In genomic region chr5:127892467-127893207, GRCh38 we compare ENCODE assay signal across 11 cellular contexts.
DNase-seq lines count a peak whose midpoint lies in the region; FAIRE-seq and TF ChIP-seq lines count a peak whose summit lies in the region.
"Had no signal": no experiment of that assay in that cellular context is flagged by ENCODE, and none has a peak within 500 bp of the region (broad histone marks: within the 10 kb centered on the region; RNA-seq: fewer than 3 reads in every experiment).

No MANE protein-coding gene starts in this region.

- no peaks in the 10 kb centered on the region for H3K36me3 ChIP-seq in DOHH2 (ENCODE audit: control insufficient read depth, low read length)
- no peaks in the 10 kb centered on the region for H3K36me3 ChIP-seq in bronchial epithelial cell (ENCODE audit: control insufficient read depth, insufficient read depth, low read length)
- H3K36me3 ChIP-seq in testis (ENCODE audit: low read depth, missing control alignments): no peaks in the 10 kb centered on the region

- WGBS in testis, 2 donors: 41 to 62% methylated on average over 6 of the region's 6 CpGs

- H3K4me3 ChIP-seq in DOHH2 (ENCODE audit: low read length) (peak overlapping the region; percentile 4; the same call in 1 of the 2 replicates), bronchial epithelial cell (ENCODE audit: low read depth, low read length) (no peak overlapping the region), testis (no peak overlapping the region)

- H4K20me1 ChIP-seq in DOHH2 (ENCODE audit: control insufficient read depth, insufficient read depth, low read depth, low read length): no peaks in the 10 kb centered on the region

- no peaks in the 10 kb centered on the region for H3K9me3 Mint-ChIP-seq in nephron
- H3K9me3 Mint-ChIP-seq: activated naive CD8-positive, alpha-beta T cell treated with anti-CD3 and anti-CD28 coated beads, Interleukin-2, amount 10 ng/mL, durations not matched to agents 7 days and 5 days had no signal

- H3K4me3 Mint-ChIP-seq in nephron: no peak overlapping the region
- H3K4me3 Mint-ChIP-seq: activated naive CD8-positive, alpha-beta T cell treated with anti-CD3 and anti-CD28 coated beads, Interleukin-2, amount 10 ng/mL, durations not matched to agents 7 days and 5 days had no signal

- TF ChIP-seq POLR2A in testis (IDR thresholded peaks at IDR 0.05): no peak

- no peak for FAIRE-seq in bronchial epithelial cell (lab: Jason Lieb, UNC)
- FAIRE-seq: kidney had no signal

- H3K4me1 Mint-ChIP-seq in nephron: peaks cover 22% of the 10 kb centered on the region
- H3K4me1 Mint-ChIP-seq: activated naive CD8-positive, alpha-beta T cell treated with anti-CD3 and anti-CD28 coated beads, Interleukin-2, amount 10 ng/mL, durations not matched to agents 7 days and 5 days had no signal

- peak overlapping the region in 2 of 3 experiments; percentile 20 to 21 for H3K27ac Mint-ChIP-seq in nephron
- H3K27ac Mint-ChIP-seq: activated naive CD8-positive, alpha-beta T cell treated with anti-CD3 and anti-CD28 coated beads, Interleukin-2, amount 10 ng/mL, durations not matched to agents 7 days and 5 days had no signal

- H3K27me3 ChIP-seq in DOHH2 (ENCODE audit: control insufficient read depth, low read length) (no peaks in the 10 kb centered on the region), bronchial epithelial cell (ENCODE audit: control insufficient read depth, insufficient read depth, low read length) (no peaks in the 10 kb centered on the region), testis (no peaks in the 10 kb centered on the region)

- H3F3A ChIP-seq in DOHH2 (ENCODE audit: control insufficient read depth, insufficient read depth): no peaks in the 10 kb centered on the region

- H3K79me2 ChIP-seq in DOHH2 (ENCODE audit: control insufficient read depth, low read length): no peaks in the 10 kb centered on the region

- intact Hi-C loops in testis (cut with DNase I; ENCODE audit: low total_unique reads): no loop called here

- TF ChIP-seq CTCF in DOHH2 (IDR thresholded peaks at IDR 0.05; ENCODE audit: low read depth, low read length, poor library complexity, severe bottlenecking) (no peak), bronchial epithelial cell (IDR thresholded peaks at IDR 0.05; ENCODE audit: insufficient read depth, low read length, severe bottlenecking) (no peak), nephron (IDR thresholded peaks at IDR 0.05; ENCODE audit: unreplicated experiment in 3 of 3) (no peak), testis (IDR thresholded peaks at IDR 0.05) (no peak)

- H3K9me2 ChIP-seq in DOHH2 (replicated peaks; ENCODE audit: control insufficient read depth, low read length): no peaks in the 10 kb centered on the region

- peak overlapping the region; percentile 19 for H3K4me2 ChIP-seq in DOHH2 (ENCODE audit: low read length)

- H3K4me1 ChIP-seq in DOHH2 (ENCODE audit: control insufficient read depth, low read length) (peaks cover 24% of the 10 kb centered on the region), testis (no peaks in the 10 kb centered on the region)

- H3K9me3 ChIP-seq in DOHH2 (ENCODE audit: control insufficient read depth, insufficient read depth, low read length) (no peaks in the 10 kb centered on the region), testis (no peaks in the 10 kb centered on the region)

- H3K36me3 Mint-ChIP-seq in nephron (ENCODE audit: low read depth): no peaks in the 10 kb centered on the region
- H3K36me3 Mint-ChIP-seq: activated naive CD8-positive, alpha-beta T cell treated with anti-CD3 and anti-CD28 coated beads, Interleukin-2, amount 10 ng/mL, durations not matched to agents 7 days and 5 days had no signal

- H3K27ac ChIP-seq in DOHH2 (ENCODE audit: low read depth, low read length) (peak overlapping the region; percentile 20; the same call in 1 of the 2 replicates), testis (no peak overlapping the region)

- H3K27me3 Mint-ChIP-seq in nephron (ENCODE audit: low read depth): no peaks in the 10 kb centered on the region
- H3K27me3 Mint-ChIP-seq: activated naive CD8-positive, alpha-beta T cell treated with anti-CD3 and anti-CD28 coated beads, Interleukin-2, amount 10 ng/mL, durations not matched to agents 7 days and 5 days had no signal

- DNase-seq in NCI-H146 treated with DMSO at 0.1 percent for 48 hours (lab: John Stamatoyannopoulos, UW; ENCODE audit: unreplicated experiment): peak; percentile 43
- DNase-seq in bronchial epithelial cell (ENCODE audit: low read depth): peak; percentile 76
- no peak for DNase-seq in GF-D8 (lab: John Stamatoyannopoulos, UW)
- DNase-seq in testis: no peak
- DNase-seq in NCI-H1694 treated with DMSO at 0.1 percent for 48 hours (lab: John Stamatoyannopoulos, UW): no peak
- DNase-seq in iPS-NIHi11 (ENCODE audit: low spot score): no peak
- DNase-seq: activated naive CD8-positive, alpha-beta T cell treated with anti-CD3 and anti-CD28 coated beads, Interleukin-2, amount 10 ng/mL, durations not matched to agents 7 days and 5 days; kidney; stimulated activated CD4-positive, alpha-beta T cell treated with anti-CD3 and anti-CD28 coated beads, Interleukin-4, amount 100 ng/mL, for 4 hours had no signal

Comparison
In these comparisons a context has a peak if more than half of its experiments do, and no peak if none do; other contexts are left out.
1. DNase-seq: peak in NCI-H146 treated with DMSO at 0.1 percent for 48 hours (single experiment) and bronchial epithelial cell (single experiment); none in GF-D8 (single experiment), testis (single experiment), NCI-H1694 treated with DMSO at 0.1 percent for 48 hours (single experiment) and iPS-NIHi11 (single experiment).